ENCODE assay signal across 1 cellular context in genomic region chr9:136484153-136485048, GRCh38.
TF ChIP-seq lines count a peak whose summit lies in the region.

No MANE protein-coding gene starts in this region.

TF ChIP-seq in SK-N-SH, 30 proteins besides CTCF, POLR2A, EP300 and RAD21 (continued from another document):
- TF ChIP-seq RXRA (IDR thresholded peaks at IDR 0.05; ENCODE audit: borderline replicate concordance, low read depth) (no peak), MXI1 (IDR thresholded peaks at IDR 0.05; ENCODE audit: low read depth, low read length) (no peak)
